In genomic region chr17:1792495-1793446, GRCh38 we compare ENCODE assay signal across 1 cellular context.
TF ChIP-seq lines count a peak whose summit lies in the region.

No MANE protein-coding gene starts in this region.

TF ChIP-seq in WTC11, 78 proteins besides CTCF, POLR2A, EP300 and RAD21 (continued from another document):
- no peak for TF ChIP-seq ATF6 (CRISPR knock-in tag; IDR thresholded peaks at IDR 0.05)
